In the genomic region with DNA sequence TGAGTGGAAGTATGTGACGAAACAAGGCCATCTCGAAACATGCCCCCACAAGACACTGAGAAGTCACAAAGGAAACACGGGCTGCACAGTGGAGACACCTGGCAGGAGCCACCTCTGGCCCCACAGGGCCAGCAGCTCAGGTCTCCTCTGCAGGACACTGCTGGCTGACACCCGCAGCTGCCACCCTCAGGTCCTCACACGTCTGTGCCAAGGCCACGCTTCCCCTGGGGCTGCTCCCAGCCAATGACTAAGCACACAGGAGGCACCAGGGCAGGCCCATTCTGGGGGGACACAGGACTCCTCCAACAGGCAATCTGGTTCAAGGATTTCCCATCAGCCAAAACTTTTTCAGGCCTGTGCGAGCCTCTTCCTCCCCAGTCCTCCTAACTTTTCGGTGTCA, we compare ENCODE assay signal across 20 cellular contexts. TPM values are rescaled to one million over a fixed set of nuclear protein-coding genes. Genes with fewer than 3 reads are reported as not detected.
DNase-seq lines count a peak whose midpoint lies in the region; ATAC-seq and TF ChIP-seq lines count a peak whose summit lies in the region.
"Had no signal": no experiment of that assay in that cellular context is flagged by ENCODE, and none has a peak within 500 bp of the region (broad histone marks: within the 10 kb centered on the region; RNA-seq: fewer than 3 reads in every experiment).

No MANE protein-coding gene starts in this region.

- peak overlapping the region; percentile 26 for H3K27ac Mint-ChIP-seq in activated CD8-positive, alpha-beta T cell treated with anti-CD3 and anti-CD28 coated beads for 36 hours
- peak overlapping the region; percentile 41 for H3K27ac Mint-ChIP-seq in endodermal cell
- H3K27ac Mint-ChIP-seq in stimulated activated effector memory CD8-positive, alpha-beta T cell treated with anti-CD3 and anti-CD28 coated beads, Interleukin-12 subunit alpha, Interleukin-12 subunit beta, amount 100 ng/mL, for 72 hours, result peak overlapping the region; percentile 5
- H3K27ac Mint-ChIP-seq: CD8-positive, alpha-beta T cell had no signal

- no peak overlapping the region for H3K27ac ChIP-seq in endodermal cell (ENCODE audit: low read depth, low read length)
- H3K27ac ChIP-seq: GM23248, PC-9 had no signal

- no peaks in the 10 kb centered on the region for H3K9me3 Mint-ChIP-seq in activated CD8-positive, alpha-beta T cell treated with anti-CD3 and anti-CD28 coated beads for 36 hours
- H3K9me3 Mint-ChIP-seq in endodermal cell, result no peaks in the 10 kb centered on the region
- H3K9me3 Mint-ChIP-seq in stimulated activated effector memory CD8-positive, alpha-beta T cell treated with anti-CD3 and anti-CD28 coated beads, Interleukin-12 subunit alpha, Interleukin-12 subunit beta, amount 100 ng/mL, for 72 hours, result no peaks in the 10 kb centered on the region
- H3K9me3 Mint-ChIP-seq: CD8-positive, alpha-beta T cell had no signal

- no peak for DNase-seq in activated CD8-positive, alpha-beta T cell treated with anti-CD3 and anti-CD28 coated beads for 36 hours
- DNase-seq in endodermal cell, result no peak
- peak; percentile 70 for DNase-seq in left ventricle myocardium superior
- no peak for DNase-seq in stimulated activated effector memory CD8-positive, alpha-beta T cell treated with anti-CD3 and anti-CD28 coated beads, Interleukin-12 subunit alpha, Interleukin-12 subunit beta, amount 100 ng/mL, for 72 hours (ENCODE audit: low spot score in 2 of 2)
- DNase-seq in activated gamma-delta T cell treated with Interleukin-2 at 50 U/mL for 16 hours, result no peak
- DNase-seq in NCI-H1436 treated with DMSO at 0.1 percent for 48 hours (lab: John Stamatoyannopoulos, UW), result no peak
- no peak for DNase-seq in activated CD8-positive, alpha-beta memory T cell treated with anti-CD3 and anti-CD28 coated beads, Interleukin-2, amount 50 U/mL, for 4 hours
- DNase-seq: BE2C; CD8-positive, alpha-beta T cell; DMS79 treated with DMSO at 0.1 percent for 48 hours; GM23248; KBM-7; NCI-H1092 treated with DMSO at 0.1 percent for 48 hours; NCI-H1694 treated with DMSO at 0.1 percent for 48 hours; NCI-H446; NCI-H748 treated with DMSO at 0.1 percent for 48 hours; PC-9; SHP77 had no signal

- no peaks in the 10 kb centered on the region for H3K27me3 Mint-ChIP-seq in activated CD8-positive, alpha-beta T cell treated with anti-CD3 and anti-CD28 coated beads for 36 hours
- H3K27me3 Mint-ChIP-seq in endodermal cell (ENCODE audit: insufficient read depth), result no peaks in the 10 kb centered on the region

- H3K9me3 ChIP-seq in endodermal cell (ENCODE audit: control insufficient read depth, low read length), result no peaks in the 10 kb centered on the region
- H3K9me3 ChIP-seq: BE2C had no signal

- H3K27me3 ChIP-seq in endodermal cell (ENCODE audit: control insufficient read depth, insufficient read depth, low read length, poor library complexity, severe bottlenecking), result no peaks in the 10 kb centered on the region
- H3K27me3 ChIP-seq: BE2C had no signal

- 89 to 91% methylated on average over 7 to 8 of the region's 8 CpGs for WGBS in endodermal cell (ENCODE audit: insufficient coverage in 1 of 2, insufficient read length in 1 of 2), 2 experiments

- H3K4me1 Mint-ChIP-seq in activated CD8-positive, alpha-beta T cell treated with anti-CD3 and anti-CD28 coated beads for 36 hours (ENCODE audit: low read depth), result peaks cover 11% of the 10 kb centered on the region
- H3K4me1 Mint-ChIP-seq in endodermal cell, result no peaks in the 10 kb centered on the region
- peaks cover 17% of the 10 kb centered on the region for H3K4me1 Mint-ChIP-seq in stimulated activated effector memory CD8-positive, alpha-beta T cell treated with anti-CD3 and anti-CD28 coated beads, Interleukin-12 subunit alpha, Interleukin-12 subunit beta, amount 100 ng/mL, for 72 hours

- no peaks in the 10 kb centered on the region for H3K4me1 ChIP-seq in endodermal cell (ENCODE audit: control insufficient read depth, insufficient read depth, low read length)
- H3K4me1 ChIP-seq: BE2C had no signal

- no peak overlapping the region for H3K4me3 ChIP-seq in endodermal cell (ENCODE audit: low read length)
- H3K4me3 ChIP-seq: GM23248, PC-9 had no signal

- intact Hi-C loops in activated CD8-positive, alpha-beta T cell treated with anti-CD3 and anti-CD28 coated beads for 36 hours (cut with micrococcal nuclease), result no loop called here
- intact Hi-C loops in left ventricle myocardium superior (cut with micrococcal nuclease), result no loop called here

- CTCF ChIA-PET in activated CD8-positive, alpha-beta T cell treated with anti-CD3 and anti-CD28 coated beads for 36 hours (lab: Charles Lee), result interaction anchor here (1.1 to 10.5 kb wide), 5 partner anchors 9 to 124 kb away, joined by 3 to 172 read pairs (median 7); partner anchors contain the start of gene TAF1C

- no peak overlapping the region for H3K9ac ChIP-seq in endodermal cell (ENCODE audit: extremely low read depth, low read length, poor library complexity, severe bottlenecking)
- H3K9ac ChIP-seq: GM23248 had no signal

- H3K36me3 ChIP-seq in endodermal cell (ENCODE audit: control insufficient read depth, insufficient read depth, low read length), result peaks cover 70% of the 10 kb centered on the region

- TF ChIP-seq CTCF in activated CD8-positive, alpha-beta T cell treated with anti-CD3 and anti-CD28 coated beads for 36 hours (IDR thresholded peaks at IDR 0.05), result no peak
- no peak for TF ChIP-seq CTCF in endodermal cell (conservative IDR thresholded peaks at IDR 0.05)

- ATAC-seq in activated CD8-positive, alpha-beta T cell treated with anti-CD3 and anti-CD28 coated beads for 36 hours, result no peak
- peak; percentile 82 for ATAC-seq in left ventricle myocardium superior
- ATAC-seq in stimulated activated effector memory CD8-positive, alpha-beta T cell treated with anti-CD3 and anti-CD28 coated beads, Interleukin-12 subunit alpha, Interleukin-12 subunit beta, amount 100 ng/mL, for 72 hours, result no peak
- ATAC-seq: CD8-positive, alpha-beta T cell had no signal

- H3K36me3 Mint-ChIP-seq in activated CD8-positive, alpha-beta T cell treated with anti-CD3 and anti-CD28 coated beads for 36 hours (ENCODE audit: low read depth), result peaks cover 31% of the 10 kb centered on the region
- peaks cover 72% of the 10 kb centered on the region for H3K36me3 Mint-ChIP-seq in endodermal cell (ENCODE audit: low read depth)
- H3K36me3 Mint-ChIP-seq in stimulated activated effector memory CD8-positive, alpha-beta T cell treated with anti-CD3 and anti-CD28 coated beads, Interleukin-12 subunit alpha, Interleukin-12 subunit beta, amount 100 ng/mL, for 72 hours, result peaks cover 85% of the 10 kb centered on the region

- POLR2A ChIA-PET in activated CD8-positive, alpha-beta T cell treated with anti-CD3 and anti-CD28 coated beads for 36 hours (lab: Charles Lee), result interaction anchor here (1.0 kb wide), 1 partner anchor 37 kb away, joined by 3 read pairs; no protein-coding TSS in a partner anchor

- no peak overlapping the region for H3K4me3 Mint-ChIP-seq in activated CD8-positive, alpha-beta T cell treated with anti-CD3 and anti-CD28 coated beads for 36 hours
- no peak overlapping the region for H3K4me3 Mint-ChIP-seq in endodermal cell
- no peak overlapping the region for H3K4me3 Mint-ChIP-seq in stimulated activated effector memory CD8-positive, alpha-beta T cell treated with anti-CD3 and anti-CD28 coated beads, Interleukin-12 subunit alpha, Interleukin-12 subunit beta, amount 100 ng/mL, for 72 hours
- H3K4me3 Mint-ChIP-seq: CD8-positive, alpha-beta T cell had no signal

RNA-seq across cellular contexts. Expression of gene MBTPS1, which starts 36.4 kb away (rescaled TPM):
- 10 to 100 TPM; 31.5 to 31.7 TPM for total RNA-seq in activated CD8-positive, alpha-beta T cell treated with anti-CD3 and anti-CD28 coated beads for 36 hours
- total RNA-seq in endodermal cell, result 10 to 100 TPM; 59.7 to 62.9 TPM
- polyA plus RNA-seq in endodermal cell (2013, experiment 1 of 2), result 69.3 TPM
- 64.4 TPM for polyA plus RNA-seq in endodermal cell (2013, experiment 2 of 2)
- 80.8 TPM for total RNA-seq in left ventricle myocardium superior

RNA-seq across cellular contexts. Expression of gene SLC38A8, which starts 37.8 kb away (rescaled TPM):
- not detected for total RNA-seq in activated CD8-positive, alpha-beta T cell treated with anti-CD3 and anti-CD28 coated beads for 36 hours
- not detected for total RNA-seq in endodermal cell
- 0.46 TPM for polyA plus RNA-seq in endodermal cell (2013, experiment 1 of 2)
- not detected for polyA plus RNA-seq in endodermal cell (2013, experiment 2 of 2)
- total RNA-seq in left ventricle myocardium superior, result 2.0 TPM
- total RNA-seq: CD8-positive, alpha-beta T cell; GM23248; HT1080; PC-9 had no signal
- polyA plus RNA-seq: AG04450, GM23248 had no signal
